ENCODE assay signal across 18 cellular contexts in the genomic region with DNA sequence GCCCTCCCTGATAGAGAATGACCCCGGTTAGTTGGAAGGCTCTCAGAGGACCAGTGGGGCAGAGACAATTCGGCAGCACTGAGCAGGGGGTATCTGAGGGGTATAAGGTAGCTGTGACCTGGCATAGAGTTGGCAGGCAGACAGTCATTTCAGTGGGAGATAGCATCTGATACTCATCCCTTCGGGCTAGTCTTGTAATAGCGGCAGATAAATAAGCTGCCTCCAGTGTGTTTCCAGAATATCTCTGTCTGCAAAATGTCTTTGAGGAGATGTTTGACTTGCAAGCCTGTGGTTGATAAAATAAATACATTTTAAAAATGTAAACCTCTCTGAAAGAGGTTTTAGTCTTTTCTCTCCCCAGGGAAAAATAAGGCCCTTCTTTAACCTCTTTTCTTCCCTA. TPM values are rescaled to one million over a fixed set of nuclear protein-coding genes. Genes with fewer than 3 reads are reported as not detected.
DNase-seq lines count a peak whose midpoint lies in the region; ATAC-seq and TF ChIP-seq lines count a peak whose summit lies in the region.
"Had no signal": no experiment of that assay in that cellular context is flagged by ENCODE, and none has a peak within 500 bp of the region (broad histone marks: within the 10 kb centered on the region; RNA-seq: fewer than 3 reads in every experiment).

No MANE protein-coding gene starts in this region.

- H3K9me2 ChIP-seq in HCT116 (ENCODE audit: insufficient read depth) (no peaks in the 10 kb centered on the region), PC-3 (replicated peaks; ENCODE audit: low read length) (no peaks in the 10 kb centered on the region)

- H3K36me3 ChIP-seq in HCT116 (ENCODE audit: control insufficient read depth in 1 of 2, insufficient read depth in 2 of 2, low read length in 2 of 2) (no peaks in the 10 kb centered on the region), PC-3 (ENCODE audit: low read depth, low read length) (0 out of 2 replicates have a peak, but pooled peaks cover 2% of the 10 kb centered on the region), muscle layer of colon (ENCODE audit: insufficient read depth, low read length) (no peaks in the 10 kb centered on the region), smooth muscle cell (ENCODE audit: low read depth) (no peaks in the 10 kb centered on the region)
- H3K36me3 ChIP-seq: BLaER1, HAP-1 had no signal

- CTCF ChIA-PET in HCT116 (lab: Charles Lee), result no interaction called here
- CTCF ChIA-PET in PC-3 (lab: Charles Lee), result no interaction called here

- TF ChIP-seq RAD21 in HCT116 (IDR thresholded peaks at IDR 0.05; ENCODE audit: low read depth), result no peak

- no peak for ATAC-seq in HCT116
- no peak for ATAC-seq in PC-3
- no peak for ATAC-seq in HG02678 (IDR thresholded peaks at IDR 0.05; ENCODE audit: unreplicated experiment)

- H3K4me1 ChIP-seq in HCT116 (ENCODE audit: control insufficient read depth in 1 of 2, insufficient read depth in 2 of 2, low read length in 2 of 2) (peaks cover 84 to 92% of the 10 kb centered on the region in 2 experiments), PC-3 (ENCODE audit: insufficient read depth, low read length) (peaks cover 86% of the 10 kb centered on the region), muscle layer of colon (ENCODE audit: insufficient read depth, low read length) (peaks cover 60% of the 10 kb centered on the region), smooth muscle cell (ENCODE audit: low read depth) (peaks cover 67% of the 10 kb centered on the region)

- TF ChIP-seq POLR2A in HCT116 (IDR thresholded peaks at IDR 0.05; ENCODE audit: borderline replicate concordance, extremely low read depth, insufficient read depth, insufficient read length), result no peak

- TF ChIP-seq CTCF in HCT116 (IDR thresholded peaks at IDR 0.05 in 2 of 3, conservative IDR thresholded peaks at IDR 0.05 in 1 of 3; ENCODE audit: borderline replicate concordance in 1 of 3, insufficient read depth in 1 of 3, low read depth in 2 of 3, low read length in 2 of 3) (no peak), PC-3 (conservative IDR thresholded peaks at IDR 0.05; ENCODE audit: low read depth, low read length) (no peak), smooth muscle cell (IDR thresholded peaks at IDR 0.05; ENCODE audit: borderline replicate concordance, insufficient read depth, poor library complexity, severe bottlenecking) (no peak)

- WGBS in smooth muscle cell (ENCODE audit: low lambda C conversion rate), result 44% methylated on average over 4 of the region's 4 CpGs

- RAD21 ChIA-PET in HCT116 (lab: Charles Lee; ENCODE audit: low non-redundant PET in 1 of 2, low total read pairs in 2 of 2, uncharacterized antibody in 2 of 2, unreplicated experiment in 2 of 2), result no interaction called here

- POLR2A ChIA-PET in HCT116 (lab: Charles Lee) (no interaction called here), PC-3 (lab: Charles Lee; ENCODE audit: unreplicated experiment) (no interaction called here)

- no peak overlapping the region for H2AFZ ChIP-seq in HCT116 (ENCODE audit: low read depth, low read length, poor library complexity, severe bottlenecking)
- no peak overlapping the region for H2AFZ ChIP-seq in PC-3 (ENCODE audit: low read length)
- no peak overlapping the region for H2AFZ ChIP-seq in smooth muscle cell (ENCODE audit: low read depth)

- no peaks in the 10 kb centered on the region for H3K27me3 ChIP-seq in HCT116 (ENCODE audit: insufficient read depth, low read length)
- H3K27me3 ChIP-seq in PC-3 (ENCODE audit: low read length), result no peaks in the 10 kb centered on the region
- no peaks in the 10 kb centered on the region for H3K27me3 ChIP-seq in muscle layer of colon (ENCODE audit: control insufficient read depth in 1 of 2, insufficient read depth in 2 of 2, low read length in 2 of 2)
- H3K27me3 ChIP-seq in smooth muscle cell (ENCODE audit: low read depth), result no peaks in the 10 kb centered on the region
- H3K27me3 ChIP-seq: BLaER1 had no signal

- peak overlapping the region; percentile 88; the same call in 1 of the 2 replicates for H3K4me2 ChIP-seq in HCT116 (ENCODE audit: low read length)
- no peak overlapping the region for H3K4me2 ChIP-seq in PC-3 (ENCODE audit: low read length)
- peak overlapping the region; percentile 41 for H3K4me2 ChIP-seq in smooth muscle cell
- H3K4me2 ChIP-seq: BLaER1 had no signal

- H3K79me2 ChIP-seq in HCT116 (ENCODE audit: insufficient read depth, low read length), result peaks cover 88% of the 10 kb centered on the region
- H3K79me2 ChIP-seq in PC-3 (ENCODE audit: low read length), result peaks cover 87% of the 10 kb centered on the region
- H3K79me2 ChIP-seq in smooth muscle cell (ENCODE audit: low read depth), result peaks cover 94% of the 10 kb centered on the region

- H3K4me3 ChIP-seq in HCT116 (replicated peaks in 1 of 2; ENCODE audit: low read depth in 1 of 2, low read length in 2 of 2), result no peak overlapping the region
- no peak overlapping the region for H3K4me3 ChIP-seq in PC-3 (ENCODE audit: low read length)
- H3K4me3 ChIP-seq in muscle layer of colon (ENCODE audit: low read depth in 1 of 2, low read length in 2 of 2), result no peak overlapping the region
- no peak overlapping the region for H3K4me3 ChIP-seq in smooth muscle cell
- H3K4me3 ChIP-seq: BLaER1, HAP-1 had no signal

- intact Hi-C loops in HCT116 (cut with micrococcal nuclease), result loop anchor here (5.0 kb wide), 1 partner anchor 36 kb away; no protein-coding TSS in a partner anchor
- intact Hi-C loops in PC-3 (cut with micrococcal nuclease), result no loop called here

- no peak for DNase-seq in HCT116 (ENCODE audit: low read depth, low spot score)
- peak; percentile 11 for DNase-seq in PC-3
- DNase-seq in smooth muscle cell (lab: John Stamatoyannopoulos, UW; ENCODE audit: unreplicated experiment), result no peak
- no peak for DNase-seq in GM03348 (ENCODE audit: low spot score)
- DNase-seq in activated CD4-positive, alpha-beta T cell treated with anti-CD3 and anti-CD28 coated beads for 4 hours, result no peak
- DNase-seq: DMS 273 treated with DMSO at 0.1 percent for 48 hours, EL, NCI-H1048, NCI-H1694, NCI-H2107, NCI-H446, NCI-H82, SIG-M5, SW 1271 had no signal

- BruUV-seq in HCT116 (replicated peaks; lab: Mats Ljungman, UMichigan), result no TSS peak
- no TSS peak for BruUV-seq in PC-3 (replicated peaks; lab: Mats Ljungman, UMichigan)

- H3K27ac ChIP-seq in HCT116 (ENCODE audit: low read depth, low read length) (peak overlapping the region; percentile 4; the same call in 1 of the 2 replicates), PC-3 (ENCODE audit: low read length) (no peak overlapping the region), muscle layer of colon (ENCODE audit: low read depth, low read length) (peak overlapping the region; percentile 48), smooth muscle cell (ENCODE audit: low read depth) (peak overlapping the region; percentile 94)
- H3K27ac ChIP-seq: BLaER1 had no signal

- H3K9ac ChIP-seq in HCT116 (ENCODE audit: low read length), result no peak overlapping the region
- no peak overlapping the region for H3K9ac ChIP-seq in PC-3 (ENCODE audit: low read length)
- H3K9ac ChIP-seq in muscle layer of colon (ENCODE audit: low read length), result no peak overlapping the region
- H3K9ac ChIP-seq in smooth muscle cell (ENCODE audit: low read depth), result no peak overlapping the region
- H3K9ac ChIP-seq: BLaER1 had no signal

- H4K20me1 ChIP-seq in HCT116 (ENCODE audit: insufficient read depth) (no peaks in the 10 kb centered on the region), PC-3 (ENCODE audit: low read length) (no peaks in the 10 kb centered on the region), smooth muscle cell (ENCODE audit: low read depth) (peaks cover 97% of the 10 kb centered on the region)
- H4K20me1 ChIP-seq: BLaER1 had no signal

- H3F3A ChIP-seq in PC-3 (ENCODE audit: low read length, unreplicated experiment) (peaks cover 12% of the 10 kb centered on the region), smooth muscle cell (ENCODE audit: low read depth) (peaks cover 48% of the 10 kb centered on the region)

- H3K9me3 ChIP-seq in HCT116 (ENCODE audit: control insufficient read depth in 1 of 2, insufficient read depth in 1 of 2, low read depth in 1 of 2, low read length in 2 of 2) (no peaks in the 10 kb centered on the region), PC-3 (ENCODE audit: low read length) (no peaks in the 10 kb centered on the region), muscle layer of colon (ENCODE audit: low read length) (no peaks in the 10 kb centered on the region), smooth muscle cell (replicated peaks; ENCODE audit: low read depth) (no peaks in the 10 kb centered on the region)
- H3K9me3 ChIP-seq: BLaER1, HAP-1 had no signal

TF ChIP-seq in HCT116, 20 proteins besides CTCF, POLR2A, EP300 and RAD21:
- TF ChIP-seq EZH2phosphoT487 (IDR thresholded peaks at IDR 0.05; ENCODE audit: borderline replicate concordance) (no peak), CEBPB (IDR thresholded peaks at IDR 0.05; ENCODE audit: low read depth) (no peak), CBX3 (IDR thresholded peaks at IDR 0.05; ENCODE audit: low read depth) (no peak), ELF1 (IDR thresholded peaks at IDR 0.05; ENCODE audit: borderline replicate concordance, low read depth) (no peak), SP1 (IDR thresholded peaks at IDR 0.05; ENCODE audit: low read depth) (no peak), ZFX (IDR thresholded peaks at IDR 0.05) (no peak), SIN3A (IDR thresholded peaks at IDR 0.05; ENCODE audit: low read depth) (no peak), POLR2AphosphoS5 (IDR thresholded peaks at IDR 0.05; ENCODE audit: low read depth, low read length) (no peak), SRF (IDR thresholded peaks at IDR 0.05; ENCODE audit: low read depth) (no peak)
- TF ChIP-seq, protein P1, sequence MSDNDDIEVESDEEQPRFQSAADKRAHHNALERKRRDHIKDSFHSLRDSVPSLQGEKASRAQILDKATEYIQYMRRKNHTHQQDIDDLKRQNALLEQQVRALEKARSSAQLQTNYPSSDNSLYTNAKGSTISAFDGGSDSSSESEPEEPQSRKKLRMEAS (IDR thresholded peaks at IDR 0.05), result no peak

RNA-seq across cellular contexts. Expression of a gene that starts 54.2 kb away (rescaled TPM):
- total RNA-seq in HCT116 (2021; ENCODE audit: unreplicated experiment) (103 TPM), PC-3 (2014; rRNA removed) (70.2 and 148 TPM in 2 replicates), smooth muscle cell (181 and 191 TPM in 2 replicates)
- 17.9 and 25.2 TPM in 2 replicates for polyA plus RNA-seq in HCT116 (2012)
- polyA plus RNA-seq in smooth muscle cell, result 63.0 and 66.9 TPM in 2 replicates
